In genomic region chr16:82641336-82641984, GRCh38 we compare ENCODE assay signal across 10 cellular contexts. TPM values are rescaled to one million over a fixed set of nuclear protein-coding genes. Genes with fewer than 3 reads are reported as not detected.
DNase-seq lines count a peak whose midpoint lies in the region; ATAC-seq and TF ChIP-seq lines count a peak whose summit lies in the region.
"Had no signal": no experiment of that assay in that cellular context is flagged by ENCODE, and none has a peak within 500 bp of the region (broad histone marks: within the 10 kb centered on the region; RNA-seq: fewer than 3 reads in every experiment).

No MANE protein-coding gene starts in this region.

- H3K9me3 Mint-ChIP-seq in activated CD4-positive, alpha-beta T cell treated with anti-CD3 and anti-CD28 coated beads, Interleukin-2, amount 10 ng/mL, durations not matched to agents 24 days and 14 days: no peaks in the 10 kb centered on the region
- no peaks in the 10 kb centered on the region for H3K9me3 Mint-ChIP-seq in nephron progenitor cell
- no peaks in the 10 kb centered on the region for H3K9me3 Mint-ChIP-seq in progenitor cell of endocrine pancreas (ENCODE audit: low read depth)

- no peak overlapping the region for H3K4me3 ChIP-seq in astrocyte of the spinal cord (ENCODE audit: low read depth, low read length)
- H3K4me3 ChIP-seq: BLaER1 had no signal

- in situ Hi-C loops in astrocyte of the spinal cord (cut with HindIII; ENCODE audit: low sequenced_read_pairs): no loop called here

- ATAC-seq in HG03045 (IDR thresholded peaks at IDR 0.05; ENCODE audit: unreplicated experiment): peak; percentile 66

- peak overlapping the region; percentile 14 for H3K4me3 Mint-ChIP-seq in activated CD4-positive, alpha-beta T cell treated with anti-CD3 and anti-CD28 coated beads, Interleukin-2, amount 10 ng/mL, durations not matched to agents 24 days and 14 days
- no peak overlapping the region for H3K4me3 Mint-ChIP-seq in nephron progenitor cell
- no peak overlapping the region for H3K4me3 Mint-ChIP-seq in progenitor cell of endocrine pancreas (ENCODE audit: low read depth)

- intact Hi-C loops in activated CD4-positive, alpha-beta T cell treated with anti-CD3 and anti-CD28 coated beads, Interleukin-2, amount 10 ng/mL, durations not matched to agents 24 days and 14 days (cut with micrococcal nuclease): loop anchor here (1.0 kb wide), 1 partner anchor 14 kb away; no protein-coding TSS in a partner anchor

- H3K27me3 Mint-ChIP-seq in activated CD4-positive, alpha-beta T cell treated with anti-CD3 and anti-CD28 coated beads, Interleukin-2, amount 10 ng/mL, durations not matched to agents 24 days and 14 days: no peaks in the 10 kb centered on the region
- H3K27me3 Mint-ChIP-seq in nephron progenitor cell (ENCODE audit: low read depth, poor library complexity) (peaks cover 3% of the 10 kb centered on the region), progenitor cell of endocrine pancreas (peaks cover 10% of the 10 kb centered on the region)

- TF ChIP-seq CTCF in astrocyte of the spinal cord (IDR thresholded peaks at IDR 0.05; ENCODE audit: low read depth, low read length): peak; percentile 50
- peak; percentile 16 for TF ChIP-seq CTCF in nephron progenitor cell (IDR thresholded peaks at IDR 0.05)
- no peak for TF ChIP-seq CTCF in progenitor cell of endocrine pancreas (IDR thresholded peaks at IDR 0.05; ENCODE audit: unreplicated experiment)

- H3K36me3 Mint-ChIP-seq in activated CD4-positive, alpha-beta T cell treated with anti-CD3 and anti-CD28 coated beads, Interleukin-2, amount 10 ng/mL, durations not matched to agents 24 days and 14 days (ENCODE audit: low read depth): no peaks in the 10 kb centered on the region
- no peaks in the 10 kb centered on the region for H3K36me3 Mint-ChIP-seq in nephron progenitor cell (ENCODE audit: low read depth)
- H3K36me3 Mint-ChIP-seq in progenitor cell of endocrine pancreas (ENCODE audit: insufficient read depth): no peaks in the 10 kb centered on the region

- H3K27ac Mint-ChIP-seq in activated CD4-positive, alpha-beta T cell treated with anti-CD3 and anti-CD28 coated beads, Interleukin-2, amount 10 ng/mL, durations not matched to agents 24 days and 14 days: no peak overlapping the region
- H3K27ac Mint-ChIP-seq in nephron progenitor cell (no peak overlapping the region), progenitor cell of endocrine pancreas (no peak overlapping the region)

- DNase-seq in activated CD4-positive, alpha-beta T cell treated with anti-CD3 and anti-CD28 coated beads, Interleukin-2, amount 10 ng/mL, durations not matched to agents 24 days and 14 days: no peak
- DNase-seq in activated CD4-positive, alpha-beta T cell treated with anti-CD3 and anti-CD28 coated beads for 1 hour: no peak
- DNase-seq in astrocyte of the spinal cord (ENCODE audit: low read depth, low spot score) (peak; percentile 38), nephron progenitor cell (no peak), progenitor cell of endocrine pancreas (ENCODE audit: low spot score, unreplicated experiment) (no peak), AG08396 (ENCODE audit: low spot score) (no peak), RPMI8226 (no peak)
- DNase-seq: NCI-H226 had no signal

- H3K4me1 Mint-ChIP-seq in activated CD4-positive, alpha-beta T cell treated with anti-CD3 and anti-CD28 coated beads, Interleukin-2, amount 10 ng/mL, durations not matched to agents 24 days and 14 days: peaks cover 18% of the 10 kb centered on the region
- H3K4me1 Mint-ChIP-seq in nephron progenitor cell (peaks cover 44% of the 10 kb centered on the region), progenitor cell of endocrine pancreas (ENCODE audit: low read depth) (peaks cover 22% of the 10 kb centered on the region)

RNA-seq across cellular contexts. Expression of gene CDH13, which starts 14.7 kb away (rescaled TPM):
- total RNA-seq in activated CD4-positive, alpha-beta T cell treated with anti-CD3 and anti-CD28 coated beads, Interleukin-2, amount 10 ng/mL, durations not matched to agents 24 days and 14 days: not detected in 2 replicates
- 0.07 and 0.38 TPM in 2 replicates for total RNA-seq in progenitor cell of endocrine pancreas
